Comparison of ENCODE assay signal across 10 cellular contexts in genomic region chr12:16189849-16190248, GRCh38.
DNase-seq lines count a peak whose midpoint lies in the region; ATAC-seq and TF ChIP-seq lines count a peak whose summit lies in the region.
"Had no signal": no experiment of that assay in that cellular context is flagged by ENCODE, and none has a peak within 500 bp of the region (broad histone marks: within the 10 kb centered on the region; RNA-seq: fewer than 3 reads in every experiment).

No MANE protein-coding gene starts in this region.

- BruUV-seq in MCF 10A (replicated peaks; lab: Mats Ljungman, UMichigan): no TSS peak

- TF ChIP-seq CTCF in right lobe of liver (IDR thresholded peaks at IDR 0.05) (peak in 3 of 4 donors; percentile 27 to 49 (median 37)), MCF 10A (IDR thresholded peaks at IDR 0.05; ENCODE audit: unreplicated experiment) (no peak)

- no peak overlapping the region for H3K4me3 Mint-ChIP-seq in MCF 10A (ENCODE audit: unreplicated experiment)

- CTCF ChIA-PET in MCF 10A (lab: Yijun Ruan, JAX): no interaction called here

- ATAC-seq in SK-N-SH treated with all-trans-retinoic acid at 6 μM for 48 hours: 0 out of 3 replicates have a peak, but pooled peaks have one; percentile 21
- ATAC-seq in right lobe of liver: peak in 3 of 4 donors; percentile 78 to 83 (median 80)
- no peak for ATAC-seq in aorta (ENCODE audit: low FRiP score)
- ATAC-seq: left cardiac atrium had no signal

- no peak overlapping the region for H3K27ac Mint-ChIP-seq in MCF 10A (ENCODE audit: low read depth, unreplicated experiment)

- no peaks in the 10 kb centered on the region for H3K9me3 ChIP-seq in right lobe of liver
- no peaks in the 10 kb centered on the region for H3K9me3 ChIP-seq in aorta (ENCODE audit: control insufficient read depth, low read length)

- no peaks in the 10 kb centered on the region for H3K4me1 ChIP-seq in right lobe of liver
- no peaks in the 10 kb centered on the region for H3K4me1 ChIP-seq in aorta (ENCODE audit: control insufficient read depth in 1 of 2, insufficient read depth in 2 of 2, low read length in 2 of 2)

- no peak for TF ChIP-seq POLR2A in right lobe of liver (IDR thresholded peaks at IDR 0.05)

- WGBS in right lobe of liver (ENCODE audit: insufficient coverage, low coverage, low lambda C conversion rate, missing lambda C conversion rate): 51% methylated on average over 5 of the region's 5 CpGs
- WGBS in aorta, 2 donors: 31 to 44% methylated on average over 5 of the region's 5 CpGs

- intact Hi-C loops in right lobe of liver (cut with DNase I): loop anchor here in 1 of 2 donors (10.0 kb wide), 1 partner anchor 175 kb away; no protein-coding TSS in a partner anchor
- intact Hi-C loops in aorta (cut with DNase I): no loop called here
- intact Hi-C loops in MCF 10A (cut with micrococcal nuclease): no loop called here

- in situ Hi-C loops in KBM-7 (cut with MboI; ENCODE audit: low pct_unique_long_range_greater_than_20kb, low sequenced_read_pairs): loop anchor here (25.0 kb wide), 1 partner anchor 172 kb away; no protein-coding TSS in a partner anchor

- peaks cover 16% of the 10 kb centered on the region for H3K27me3 Mint-ChIP-seq in MCF 10A (ENCODE audit: insufficient read depth, unreplicated experiment)

- no peaks in the 10 kb centered on the region for H3K4me1 Mint-ChIP-seq in MCF 10A (ENCODE audit: insufficient read depth, unreplicated experiment)

- no peaks in the 10 kb centered on the region for H3K9me3 Mint-ChIP-seq in MCF 10A (ENCODE audit: unreplicated experiment)

- H3K27me3 ChIP-seq in right lobe of liver: no peaks in the 10 kb centered on the region
- no peaks in the 10 kb centered on the region for H3K27me3 ChIP-seq in aorta (ENCODE audit: control insufficient read depth in 1 of 2, insufficient read depth in 2 of 2, low read length in 1 of 2)

- H3K27ac ChIP-seq in right lobe of liver (no peak overlapping the region), aorta (ENCODE audit: low read depth in 1 of 2, low read length in 2 of 2) (no peak overlapping the region)
- H3K27ac ChIP-seq: KMS-11 had no signal

- no peaks in the 10 kb centered on the region for H3K36me3 ChIP-seq in right lobe of liver
- H3K36me3 ChIP-seq in aorta (ENCODE audit: control insufficient read depth in 1 of 2, insufficient read depth in 2 of 2, low read length in 1 of 2): no peaks in the 10 kb centered on the region

- POLR2A ChIA-PET in MCF 10A (lab: Yijun Ruan, JAX): no interaction called here

- H3K36me3 Mint-ChIP-seq in MCF 10A (ENCODE audit: insufficient read depth, unreplicated experiment): no peaks in the 10 kb centered on the region

- DNase-seq in GM03348 (ENCODE audit: low spot score): peak; percentile 12
- DNase-seq in KBM-7: peak; percentile 54
- no peak for DNase-seq in right lobe of liver
- DNase-seq in anterior cingulate cortex (lab: John Stamatoyannopoulos, UW): no peak
- no peak for DNase-seq in aorta
- DNase-seq in ecto neural progenitor cell (ENCODE audit: low spot score): no peak
- DNase-seq in MCF 10A (ENCODE audit: unreplicated experiment): no peak
- DNase-seq: left cardiac atrium had no signal

- H3K4me3 ChIP-seq in right lobe of liver (no peak overlapping the region), aorta (ENCODE audit: low read length in 2 of 2) (no peak overlapping the region)

TF ChIP-seq in SK-N-SH treated with all-trans-retinoic acid at 6 μM for 48 hours, 23 proteins besides CTCF, POLR2A, EP300 and RAD21:
- TF ChIP-seq ZNF70 (CRISPR knock-in tag; IDR thresholded peaks at IDR 0.05): no peak
- TF ChIP-seq GLIS3 (CRISPR knock-in tag; IDR thresholded peaks at IDR 0.05): no peak
- no peak for TF ChIP-seq SNAI2 (CRISPR knock-in tag; IDR thresholded peaks at IDR 0.05)
- TF ChIP-seq ARNTL (CRISPR knock-in tag; IDR thresholded peaks at IDR 0.05; ENCODE audit: borderline replicate concordance, low read depth): no peak
- no peak for TF ChIP-seq TCF4 (CRISPR knock-in tag; IDR thresholded peaks at IDR 0.05; ENCODE audit: borderline replicate concordance)
- TF ChIP-seq ISL1 (CRISPR knock-in tag; IDR thresholded peaks at IDR 0.05): no peak
- TF ChIP-seq, protein P1, sequence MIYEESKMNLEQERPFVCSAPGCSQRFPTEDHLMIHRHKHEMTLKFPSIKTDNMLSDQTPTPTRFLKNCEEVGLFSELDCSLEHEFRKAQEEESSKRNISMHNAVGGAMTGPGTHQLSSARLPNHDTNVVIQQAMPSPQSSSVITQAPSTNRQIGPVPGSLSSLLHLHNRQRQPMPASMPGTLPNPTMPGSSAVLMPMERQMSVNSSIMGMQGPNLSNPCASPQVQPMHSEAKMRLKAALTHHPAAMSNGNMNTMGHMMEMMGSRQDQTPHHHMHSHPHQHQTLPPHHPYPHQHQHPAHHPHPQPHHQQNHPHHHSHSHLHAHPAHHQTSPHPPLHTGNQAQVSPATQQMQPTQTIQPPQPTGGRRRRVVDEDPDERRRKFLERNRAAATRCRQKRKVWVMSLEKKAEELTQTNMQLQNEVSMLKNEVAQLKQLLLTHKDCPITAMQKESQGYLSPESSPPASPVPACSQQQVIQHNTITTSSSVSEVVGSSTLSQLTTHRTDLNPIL (CRISPR knock-in tag; IDR thresholded peaks at IDR 0.05; ENCODE audit: low read depth): no peak

Comparison
In these comparisons a context has a peak if more than half of its experiments do, and no peak if none do; other contexts are left out.
1. DNase-seq: peak in GM03348 (single experiment) and KBM-7 (single experiment); none in right lobe of liver (0 of 3), anterior cingulate cortex (0 of 58), aorta (0 of 2), ecto neural progenitor cell (single experiment) and MCF 10A (single experiment).